11 cellular contexts compared by ENCODE assay signal in genomic region chr1:84145051-84145450, GRCh38. TPM values are rescaled to one million over a fixed set of nuclear protein-coding genes. Genes with fewer than 3 reads are reported as not detected.
DNase-seq lines count a peak whose midpoint lies in the region; ATAC-seq, FAIRE-seq and TF ChIP-seq lines count a peak whose summit lies in the region.
"Had no signal": no experiment of that assay in that cellular context is flagged by ENCODE, and none has a peak within 500 bp of the region (broad histone marks: within the 10 kb centered on the region; RNA-seq: fewer than 3 reads in every experiment).

No MANE protein-coding gene starts in this region.

- intact Hi-C loops in left ventricle myocardium inferior (cut with micrococcal nuclease) (no loop called here), heart left ventricle (cut with DNase I) (loop anchor here in 8 of 10 donors (5.0 to 10.0 kb wide), 6 partner anchors 287 to 620 kb away; no protein-coding TSS in a partner anchor), kidney (cut with DNase I) (loop anchor here (10.0 kb wide), 1 partner anchor 480 kb away; no protein-coding TSS in a partner anchor), vagina (cut with DNase I) (no loop called here)

- H3K9me3 ChIP-seq in left ventricle myocardium inferior (replicated peaks) (no peaks in the 10 kb centered on the region), heart left ventricle (no peaks in the 10 kb centered on the region), kidney (ENCODE audit: control insufficient read depth in 1 of 2, low read length in 2 of 2) (no peaks in the 10 kb centered on the region), vagina (no peaks in the 10 kb centered on the region)

- H3K27me3 ChIP-seq in left ventricle myocardium inferior (ENCODE audit: low read depth) (no peaks in the 10 kb centered on the region), heart left ventricle (no peaks in the 10 kb centered on the region), vagina (no peaks in the 10 kb centered on the region)

- WGBS in heart left ventricle, 4 donors: 87 to 90% (median 88%) methylated on average over 2 of the region's 2 CpGs

- H3K27ac ChIP-seq in left ventricle myocardium inferior (replicated peaks) (no peak overlapping the region), heart left ventricle (peak overlapping the region in 1 of 12 donors; percentile 87), VCaP (peak overlapping the region; percentile 88), kidney (ENCODE audit: low read depth in 2 of 2, low read length in 2 of 2) (no peak overlapping the region), vagina (peak overlapping the region; percentile 6)
- H3K27ac ChIP-seq: C4-2B, KMS-11 had no signal

- TF ChIP-seq CTCF in left ventricle myocardium inferior (IDR thresholded peaks at IDR 0.05; ENCODE audit: borderline replicate concordance): no peak
- TF ChIP-seq CTCF in heart left ventricle (IDR thresholded peaks at IDR 0.05): no peak
- TF ChIP-seq CTCF in VCaP (conservative IDR thresholded peaks at IDR 0.05): no peak
- TF ChIP-seq CTCF in kidney (IDR thresholded peaks at IDR 0.05; ENCODE audit: borderline replicate concordance, extremely low read depth, insufficient read depth): no peak
- no peak for TF ChIP-seq CTCF in vagina (IDR thresholded peaks at IDR 0.05)

- no peak for ATAC-seq in heart left ventricle
- ATAC-seq in HG03439 (IDR thresholded peaks at IDR 0.05; ENCODE audit: unreplicated experiment): no peak

- no peak for DNase-seq in left ventricle myocardium inferior
- DNase-seq in heart left ventricle: no peak
- DNase-seq in kidney: no peak
- no peak for DNase-seq in vagina (ENCODE audit: extremely low spot score in 2 of 2)
- no peak for DNase-seq in NCI-H345 (lab: John Stamatoyannopoulos, UW)
- no peak for DNase-seq in activated effector memory CD4-positive, alpha-beta T cell treated with anti-CD3 and anti-CD28 coated beads, Interleukin-2, amount 50 U/mL, for 16 hours
- DNase-seq: amygdala had no signal

- H3K4me1 ChIP-seq in left ventricle myocardium inferior (peaks cover 9% of the 10 kb centered on the region), heart left ventricle (peaks cover 0 to 26% (median 0%) of the 10 kb centered on the region in 12 donors), kidney (ENCODE audit: control insufficient read depth in 1 of 2, insufficient read depth in 1 of 2, low read depth in 1 of 2, low read length in 2 of 2) (no peaks in the 10 kb centered on the region), vagina (peaks cover 9% of the 10 kb centered on the region)

- H3K9ac ChIP-seq in kidney (ENCODE audit: low read length in 2 of 2): no peak overlapping the region
- H3K9ac ChIP-seq: KMS-11 had no signal

- no peaks in the 10 kb centered on the region for H3K36me3 ChIP-seq in left ventricle myocardium inferior
- no peaks in the 10 kb centered on the region for H3K36me3 ChIP-seq in heart left ventricle
- no peaks in the 10 kb centered on the region for H3K36me3 ChIP-seq in kidney (ENCODE audit: control insufficient read depth in 1 of 2, insufficient read depth in 2 of 2, low read length in 2 of 2)
- no peaks in the 10 kb centered on the region for H3K36me3 ChIP-seq in vagina

- no peak for FAIRE-seq in kidney (lab: Jason Lieb, UNC)

- TF ChIP-seq POLR2A in heart left ventricle (IDR thresholded peaks at IDR 0.05) (no peak), vagina (IDR thresholded peaks at IDR 0.05) (no peak)

- peak overlapping the region; percentile 28 for H3K4me3 ChIP-seq in left ventricle myocardium inferior
- peak overlapping the region in 6 of 12 donors; percentile 0 to 52 (median 24) for H3K4me3 ChIP-seq in heart left ventricle
- H3K4me3 ChIP-seq in kidney (ENCODE audit: low read length in 2 of 2): peak overlapping the region; percentile 56 to 58
- H3K4me3 ChIP-seq in vagina: peak overlapping the region in 1 of 2 donors; percentile 5

RNA-seq across cellular contexts. Expression of gene PRKACB, which starts 1.0 kb away (rescaled TPM):
- total RNA-seq in left ventricle myocardium inferior: 34.9 TPM
- total RNA-seq in heart left ventricle: 10 to 100 TPM; 16.6 to 52.3 (median 41.1) TPM
- polyA plus RNA-seq in heart left ventricle: 10 to 100 TPM in 1 of 2 donors, 1 to 10 TPM in 1; 8.7 to 19.9 TPM
- total RNA-seq in kidney: 52.5 TPM
- 22.4 TPM for polyA plus RNA-seq in kidney (ENCODE audit: insufficient read depth, low read depth, low replicate concordance)
- 18.7 TPM for total RNA-seq in vagina

Comparison
In these comparisons a context has a peak if more than half of its experiments do, and no peak if none do; other contexts are left out.
1. intact Hi-C loops: an anchor here in heart left ventricle (5.0 to 10.0 kb wide) and kidney (10.0 kb wide); none called in left ventricle myocardium inferior and vagina.
2. H3K27ac ChIP-seq: peak in VCaP (single experiment) and vagina (single experiment); none in left ventricle myocardium inferior (single experiment) and kidney (0 of 2).